ENCODE assay signal across 13 cellular contexts in the genomic region with DNA sequence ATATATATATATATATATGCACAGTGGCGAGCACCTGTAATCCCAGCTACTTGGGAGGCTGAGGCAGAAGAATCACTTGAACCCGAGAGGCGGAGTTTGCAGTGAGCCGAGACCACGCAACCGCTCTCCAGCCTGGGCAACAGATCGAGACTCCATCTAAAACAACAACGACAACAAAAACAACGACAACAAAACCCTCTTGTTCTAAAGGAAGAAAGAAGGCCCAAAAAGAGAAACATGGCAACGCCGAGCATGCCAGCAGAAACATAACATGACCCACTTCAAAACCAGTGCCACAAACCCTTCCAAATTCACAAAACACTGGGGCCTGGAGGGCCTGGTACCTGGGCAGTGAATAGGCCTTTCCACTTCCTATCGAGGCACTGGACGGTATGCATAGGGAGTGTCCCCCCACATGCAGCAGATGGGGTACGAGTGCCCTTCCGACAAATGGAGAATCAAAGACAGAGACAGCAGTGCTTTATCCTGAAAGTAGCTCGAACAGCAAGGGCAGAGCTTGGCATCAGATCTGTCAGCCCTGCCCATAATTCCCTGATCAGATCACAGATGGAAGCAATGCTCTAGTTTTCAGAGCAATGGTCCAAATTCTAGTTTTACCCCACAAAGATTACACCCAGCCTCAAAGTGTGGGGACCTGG. TPM values are rescaled to one million over a fixed set of nuclear protein-coding genes. Genes with fewer than 3 reads are reported as not detected.
DNase-seq lines count a peak whose midpoint lies in the region; ATAC-seq, FAIRE-seq and TF ChIP-seq lines count a peak whose summit lies in the region.
"Had no signal": no experiment of that assay in that cellular context is flagged by ENCODE, and none has a peak within 500 bp of the region (broad histone marks: within the 10 kb centered on the region; RNA-seq: fewer than 3 reads in every experiment).

No MANE protein-coding gene starts in this region.

- peaks cover 29% of the 10 kb centered on the region for H3K4me1 Mint-ChIP-seq in MCF 10A (ENCODE audit: insufficient read depth, unreplicated experiment)
- H3K4me1 Mint-ChIP-seq in activated naive CD8-positive, alpha-beta T cell treated with anti-CD3 and anti-CD28 coated beads, Interleukin-2, amount 50 U/mL, for 24 hours, result peaks cover 38% of the 10 kb centered on the region

- H3K27me3 Mint-ChIP-seq in MCF 10A (ENCODE audit: insufficient read depth, unreplicated experiment), result no peaks in the 10 kb centered on the region
- peaks cover 2% of the 10 kb centered on the region for H3K27me3 Mint-ChIP-seq in activated naive CD8-positive, alpha-beta T cell treated with anti-CD3 and anti-CD28 coated beads, Interleukin-2, amount 50 U/mL, for 24 hours

- H3K27me3 ChIP-seq in breast epithelium (no peaks in the 10 kb centered on the region), transverse colon (no peaks in the 10 kb centered on the region)

- POLR2A ChIA-PET in MCF 10A (lab: Yijun Ruan, JAX), result interaction anchor here (0.6 to 13.9 kb wide), 6 partner anchors 9 to 464 kb away, joined by 3 to 406 read pairs (median 4); a partner anchor contains a TSS

- CTCF ChIA-PET in MCF 10A (lab: Yijun Ruan, JAX), result interaction anchor here (0.6 to 1.4 kb wide), 5 partner anchors 19 to 590 kb away, joined by 3 to 5 read pairs (median 4); no protein-coding TSS in a partner anchor

- no peak overlapping the region for H3K27ac Mint-ChIP-seq in MCF 10A (ENCODE audit: low read depth, unreplicated experiment)
- H3K27ac Mint-ChIP-seq in activated naive CD8-positive, alpha-beta T cell treated with anti-CD3 and anti-CD28 coated beads, Interleukin-2, amount 50 U/mL, for 24 hours, result peak overlapping the region; percentile 69

- no peak for TF ChIP-seq CTCF in breast epithelium (IDR thresholded peaks at IDR 0.05)
- TF ChIP-seq CTCF in MCF 10A (IDR thresholded peaks at IDR 0.05; ENCODE audit: unreplicated experiment), result no peak
- TF ChIP-seq CTCF in mucosa of descending colon (IDR thresholded peaks at IDR 0.05), result no peak
- TF ChIP-seq CTCF in transverse colon (IDR thresholded peaks at IDR 0.05), result no peak

- no TSS peak for BruUV-seq in MCF 10A (replicated peaks; lab: Mats Ljungman, UMichigan)

- 95% methylated on average over 9 to 16 of the region's 16 CpGs for WGBS in transverse colon (ENCODE audit: low coverage in 1 of 2), 2 donors

- TF ChIP-seq EP300 in transverse colon (IDR thresholded peaks at IDR 0.05; ENCODE audit: low read depth), result no peak

- intact Hi-C loops in breast epithelium (cut with DNase I; ENCODE audit: low total_unique reads) (no loop called here), MCF 10A (cut with micrococcal nuclease) (no loop called here), mucosa of descending colon (cut with DNase I, micrococcal nuclease) (loop anchor here (10.0 kb wide), 2 partner anchors 352 to 362 kb away; no protein-coding TSS in a partner anchor), transverse colon (cut with DNase I; ENCODE audit: low total_unique reads) (no loop called here)

- in situ Hi-C loops in transverse colon (cut with MboI; ENCODE audit: low pct_ligation_motif_present in 1 of 4, low pct_unique_long_range_greater_than_20kb in 1 of 4, low sequenced_read_pairs in 3 of 4), result loop anchor here in 1 of 4 donors (10.0 kb wide), 1 partner anchor 102 kb away; no protein-coding TSS in a partner anchor

- FAIRE-seq in frontal cortex (lab: Jason Lieb, UNC), result no peak

- H3K4me1 ChIP-seq in breast epithelium, result peaks cover 19 to 37% of the 10 kb centered on the region in 2 donors
- H3K4me1 ChIP-seq in mucosa of descending colon (ENCODE audit: low read depth), result peaks cover 64% of the 10 kb centered on the region
- peaks cover 47 to 69% (median 54%) of the 10 kb centered on the region in 4 donors for H3K4me1 ChIP-seq in transverse colon

- H3K36me3 Mint-ChIP-seq in MCF 10A (ENCODE audit: insufficient read depth, unreplicated experiment), result no peaks in the 10 kb centered on the region
- H3K36me3 Mint-ChIP-seq in activated naive CD8-positive, alpha-beta T cell treated with anti-CD3 and anti-CD28 coated beads, Interleukin-2, amount 50 U/mL, for 24 hours (ENCODE audit: low read depth), result no peaks in the 10 kb centered on the region

- no peaks in the 10 kb centered on the region for H3K9me3 ChIP-seq in breast epithelium
- H3K9me3 ChIP-seq in mucosa of descending colon, result no peaks in the 10 kb centered on the region
- H3K9me3 ChIP-seq in transverse colon, result no peaks in the 10 kb centered on the region

- DNase-seq in breast epithelium (ENCODE audit: low spot score in 2 of 2) (no peak), MCF 10A (ENCODE audit: unreplicated experiment) (no peak), mucosa of descending colon (peak in 2 of 3 donors; percentile 22 to 34), transverse colon (no peak), frontal cortex (ENCODE audit: low spot score in 2 of 2) (no peak), SHP77 (lab: John Stamatoyannopoulos, UW) (no peak)
- no peak for DNase-seq in activated naive CD8-positive, alpha-beta T cell treated with anti-CD3 and anti-CD28 coated beads, Interleukin-2, amount 50 U/mL, for 24 hours
- no peak for DNase-seq in stimulated activated CD4-positive, alpha-beta T cell treated with anti-CD3 and anti-CD28 coated beads, Interleukin-4, amount 100 ng/mL, for 4 hours
- DNase-seq: erythroblast, islet precursor cell, NCI-H510A treated with DMSO at 0.1 percent for 48 hours, retina had no signal

- no peak for ATAC-seq in activated naive CD8-positive, alpha-beta T cell treated with anti-CD3 and anti-CD28 coated beads, Interleukin-2, amount 50 U/mL, for 24 hours
- no peak for ATAC-seq in mucosa of descending colon

- peak overlapping the region; percentile 84 to 99 for H3K27ac ChIP-seq in breast epithelium
- H3K27ac ChIP-seq in transverse colon, result peak overlapping the region; percentile 45 to 91 (median 88)
- H3K27ac ChIP-seq: SK-N-MC had no signal

- H3K4me3 Mint-ChIP-seq in MCF 10A (ENCODE audit: unreplicated experiment), result no peak overlapping the region
- H3K4me3 Mint-ChIP-seq in activated naive CD8-positive, alpha-beta T cell treated with anti-CD3 and anti-CD28 coated beads, Interleukin-2, amount 50 U/mL, for 24 hours, result peak overlapping the region; percentile 21

- H3K4me3 ChIP-seq in breast epithelium (no peak overlapping the region), mucosa of descending colon (no peak overlapping the region), transverse colon (no peak overlapping the region)
- H3K4me3 ChIP-seq: SK-N-MC had no signal

- H3K9me3 Mint-ChIP-seq in MCF 10A (ENCODE audit: unreplicated experiment), result no peaks in the 10 kb centered on the region
- H3K9me3 Mint-ChIP-seq in activated naive CD8-positive, alpha-beta T cell treated with anti-CD3 and anti-CD28 coated beads, Interleukin-2, amount 50 U/mL, for 24 hours, result no peaks in the 10 kb centered on the region

- H3K36me3 ChIP-seq in breast epithelium (no peaks in the 10 kb centered on the region), mucosa of descending colon (ENCODE audit: low read depth) (no peaks in the 10 kb centered on the region), transverse colon (no peaks in the 10 kb centered on the region)

- TF ChIP-seq POLR2A in breast epithelium (IDR thresholded peaks at IDR 0.05) (no peak), transverse colon (IDR thresholded peaks at IDR 0.05) (no peak)

RNA-seq across cellular contexts. Expression of a gene that starts 52.0 kb away (rescaled TPM):
- total RNA-seq in breast epithelium, result 100 to 1,000 TPM; 112 to 153 (median 112) TPM
- total RNA-seq in MCF 10A (2022), result 309 and 339 TPM in 2 replicates
- total RNA-seq in mucosa of descending colon, result 100 to 1,000 TPM in 1 of 3 donors, 10 to 100 TPM in 2; 81.2 to 110 (median 92.1) TPM
- 10 to 100 TPM; 16.9 to 72.9 (median 54.5) TPM for total RNA-seq in transverse colon
- total RNA-seq in frontal cortex, result 205 TPM

Comparison
In these comparisons a context has a peak if more than half of its experiments do, and no peak if none do; other contexts are left out.
1. DNase-seq: peak in mucosa of descending colon (2 of 3); none in breast epithelium (0 of 2), MCF 10A (single experiment), activated naive CD8-positive, alpha-beta T cell treated with anti-CD3 and anti-CD28 coated beads, Interleukin-2, amount 50 U/mL, for 24 hours (single experiment), transverse colon (single experiment), frontal cortex (0 of 2), stimulated activated CD4-positive, alpha-beta T cell treated with anti-CD3 and anti-CD28 coated beads, Interleukin-4, amount 100 ng/mL, for 4 hours (0 of 2) and SHP77 (0 of 2).
2. intact Hi-C loops: an anchor here in mucosa of descending colon (10.0 kb wide); none called in breast epithelium, MCF 10A and transverse colon.